Comparison of ENCODE assay signal across 7 cellular contexts in the genomic region with DNA sequence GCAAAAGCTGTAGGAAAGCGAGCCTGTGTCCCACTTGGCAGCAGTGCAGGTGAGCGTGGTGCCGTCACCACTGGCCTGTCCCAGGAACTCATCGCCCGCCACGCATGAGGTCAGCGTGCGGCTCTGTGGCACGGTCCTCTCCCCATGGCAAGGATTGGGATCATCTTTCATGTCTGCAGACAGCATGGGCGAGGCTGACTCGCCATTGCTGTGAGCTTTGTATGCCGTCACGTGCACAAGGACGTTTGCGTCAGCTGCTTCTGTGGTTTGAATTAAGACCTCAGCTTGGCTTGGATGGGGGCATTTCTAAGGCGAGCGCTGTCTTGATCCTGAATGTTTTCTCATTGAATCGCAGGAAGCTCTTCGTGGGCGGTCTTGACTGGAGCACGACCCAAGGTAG. TPM values are rescaled to one million over a fixed set of nuclear protein-coding genes. Genes with fewer than 3 reads are reported as not detected.
DNase-seq lines count a peak whose midpoint lies in the region; ATAC-seq, FAIRE-seq and TF ChIP-seq lines count a peak whose summit lies in the region.
"Had no signal": no experiment of that assay in that cellular context is flagged by ENCODE, and none has a peak within 500 bp of the region (broad histone marks: within the 10 kb centered on the region; RNA-seq: fewer than 3 reads in every experiment).

No MANE protein-coding gene starts in this region.

- H3K9me1 ChIP-seq in K562 (ENCODE audit: control insufficient read depth, insufficient read depth, low read length) = peaks cover 18% of the 10 kb centered on the region

- intact Hi-C loops in K562 (cut with micrococcal nuclease) = no loop called here
- intact Hi-C loops in activated CD4-positive, alpha-beta memory T cell treated with anti-CD3 and anti-CD28 coated beads for 36 hours (cut with micrococcal nuclease) = no loop called here

- DNase-seq in K562 (ENCODE audit: extremely low read depth in 1 of 4, low spot score in 3 of 4) (no peak), medulla oblongata (ENCODE audit: extremely low spot score) (peak; percentile 49)
- DNase-seq in activated CD4-positive, alpha-beta memory T cell treated with anti-CD3 and anti-CD28 coated beads for 36 hours = no peak
- DNase-seq: NCI-H2081 treated with DMSO at 0.1 percent for 48 hours had no signal

- TF ChIP-seq CTCF in K562 (IDR thresholded peaks at IDR 0.05 in 2 of 3, conservative IDR thresholded peaks at IDR 0.05 in 1 of 3; ENCODE audit: insufficient read depth in 2 of 3, low read depth in 1 of 3, low read length in 3 of 3) = no peak

- peak overlapping the region in 1 of 2 experiments; percentile 66; a peak in 1 of 4 replicates for H3K9ac ChIP-seq in K562 (ENCODE audit: insufficient read depth in 1 of 2, low read depth in 2 of 2, low read length in 2 of 2)

- H3K79me2 ChIP-seq in ACC112 (ENCODE audit: control insufficient read depth, insufficient read depth, low read length, unreplicated experiment) (peaks cover 76% of the 10 kb centered on the region), K562 (ENCODE audit: control insufficient read depth, insufficient read depth, low read length) (peaks cover 90% of the 10 kb centered on the region)

- H3K4me2 ChIP-seq in K562 (ENCODE audit: insufficient read depth, low read length) = no peak overlapping the region

- TF ChIP-seq RAD21 in K562 (CRISPR knock-in tag; conservative IDR thresholded peaks at IDR 0.05 in 1 of 2, IDR thresholded peaks at IDR 0.05 in 1 of 2) = no peak

- no peak overlapping the region for H3K4me3 ChIP-seq in ACC112 (ENCODE audit: low read depth, low read length)
- H3K4me3 ChIP-seq in K562 = no peak overlapping the region

- H3K27me3 ChIP-seq in ACC112 (ENCODE audit: insufficient read depth, low read length) (no peaks in the 10 kb centered on the region), K562 (ENCODE audit: control insufficient read depth in 2 of 2, insufficient read depth in 2 of 2, low read length in 2 of 2) (no peaks in the 10 kb centered on the region)

- H3K9me3 ChIP-seq in K562 (replicated peaks; ENCODE audit: control insufficient read depth, insufficient read depth, low read depth, low read length) = no peaks in the 10 kb centered on the region

- H3K4me1 Mint-ChIP-seq in activated CD4-positive, alpha-beta memory T cell treated with anti-CD3 and anti-CD28 coated beads for 36 hours (ENCODE audit: low read depth) = peaks cover 44% of the 10 kb centered on the region

- no peak overlapping the region for H3K4me3 Mint-ChIP-seq in activated CD4-positive, alpha-beta memory T cell treated with anti-CD3 and anti-CD28 coated beads for 36 hours

- H3K27ac ChIP-seq in ACC112 (ENCODE audit: low read depth, low read length) (0 out of 2 replicates have a peak overlapping the region, but pooled peaks have one; percentile 93), K562 (ENCODE audit: extremely low read depth, low read depth, low read length) (no peak overlapping the region)

- CTCF ChIA-PET in K562 (lab: Yijun Ruan, JAX; ENCODE audit: low intra/inter-chr PET ratio) = no interaction called here
- CTCF ChIA-PET in activated CD4-positive, alpha-beta memory T cell treated with anti-CD3 and anti-CD28 coated beads for 36 hours (lab: Charles Lee) = no interaction called here

- TF ChIP-seq POLR2A in K562 (conservative IDR thresholded peaks at IDR 0.05) = no peak

- ATAC-seq in K562 = no peak
- ATAC-seq in GM19452 (IDR thresholded peaks at IDR 0.05; ENCODE audit: unreplicated experiment) = no peak
- ATAC-seq in HG02870 (IDR thresholded peaks at IDR 0.05; ENCODE audit: unreplicated experiment) = no peak

- H2AFZ ChIP-seq in ACC112 (ENCODE audit: low read length, unreplicated experiment) = no peak overlapping the region
- H2AFZ ChIP-seq in K562 (ENCODE audit: low read depth, low read length) = no peak overlapping the region

- no peaks in the 10 kb centered on the region for H3K36me3 ChIP-seq in ACC112 (ENCODE audit: insufficient read depth, low read length)
- peaks cover 91% of the 10 kb centered on the region; the same call in 2 of the 3 replicates for H3K36me3 ChIP-seq in K562 (ENCODE audit: control insufficient read depth, insufficient read depth, low read length)

- no peak overlapping the region for H3K27ac Mint-ChIP-seq in activated CD4-positive, alpha-beta memory T cell treated with anti-CD3 and anti-CD28 coated beads for 36 hours

- TF ChIP-seq EP300 in K562 (IDR thresholded peaks at IDR 0.05; ENCODE audit: low read length) = no peak

- no TSS peak for BruUV-seq in K562 (replicated peaks; lab: Mats Ljungman, UMichigan)

- POLR2A ChIA-PET in K562 (lab: Yijun Ruan, JAX) = interaction anchor here (0.8 to 7.4 kb wide), 4 partner anchors 9 to 94 kb away, joined by 3 to 52 read pairs (median 5); no protein-coding TSS in a partner anchor
- POLR2A ChIA-PET in activated CD4-positive, alpha-beta memory T cell treated with anti-CD3 and anti-CD28 coated beads for 36 hours (lab: Charles Lee) = no interaction called here

- H3K27me3 Mint-ChIP-seq in activated CD4-positive, alpha-beta memory T cell treated with anti-CD3 and anti-CD28 coated beads for 36 hours = no peaks in the 10 kb centered on the region

- H3K9me3 Mint-ChIP-seq in activated CD4-positive, alpha-beta memory T cell treated with anti-CD3 and anti-CD28 coated beads for 36 hours = no peaks in the 10 kb centered on the region

- peaks cover 32% of the 10 kb centered on the region for H3K36me3 Mint-ChIP-seq in activated CD4-positive, alpha-beta memory T cell treated with anti-CD3 and anti-CD28 coated beads for 36 hours

- no peak for FAIRE-seq in K562 (lab: Jason Lieb, UNC)

- peaks cover 57% of the 10 kb centered on the region for H4K20me1 ChIP-seq in K562 (replicated peaks; ENCODE audit: control insufficient read depth, insufficient read depth, low read length)

- H3K4me1 ChIP-seq in ACC112 (ENCODE audit: control insufficient read depth, insufficient read depth, low read length, unreplicated experiment) = peaks cover 20% of the 10 kb centered on the region
- H3K4me1 ChIP-seq in K562 (replicated peaks in 1 of 2; ENCODE audit: control insufficient read depth in 2 of 2, insufficient read depth in 2 of 2, low read length in 2 of 2) = peaks cover 24 to 64% of the 10 kb centered on the region in 2 experiments

- in situ Hi-C loops in K562 (cut with MboI) = no loop called here

- WGBS in K562 (ENCODE audit: insufficient coverage, low coverage, missing lambda C conversion rate) = 93% methylated on average over 21 of the region's 21 CpGs

RNA-seq across cellular contexts. Expression of a gene that starts 9.8 kb away (rescaled TPM):
- 223 and 289 TPM in 2 replicates for total RNA-seq in K562 (2011; cell fraction: chromatin; rRNA removed; ENCODE audit: low replicate concordance)
- 105 and 117 TPM in 2 replicates for total RNA-seq in K562 (2011; cell fraction: nucleolus; rRNA removed)
- 149 and 185 TPM in 2 replicates for total RNA-seq in K562 (2011; cell fraction: nucleoplasm; rRNA removed)
- 222 and 244 TPM in 2 replicates for total RNA-seq in K562 (2014; rRNA removed)
- 77.7 and 78.7 TPM in 2 replicates for total RNA-seq in K562 (2014; rRNA removed; fragmentation: Illumina TruSeq; extraction: Trizol)
- total RNA-seq in K562 (2015; rRNA removed; fragmentation: Illumina TruSeq; extraction: Trizol) = 139 and 143 TPM in 2 replicates
- 287 and 289 TPM in 2 replicates for total RNA-seq in K562 (2021)
- polyA plus RNA-seq in K562 (2011; rRNA removed) = 125 and 155 TPM in 2 replicates
- polyA plus RNA-seq in K562 (2011; cell fraction: cytosol; rRNA removed) = 57.6 and 123 TPM in 2 replicates
- 177 and 237 TPM in 2 replicates for polyA plus RNA-seq in K562 (2011; cell fraction: nucleus; rRNA removed)
- polyA plus RNA-seq in K562 (2012) = 116 and 140 TPM in 2 replicates
- polyA plus RNA-seq in K562 (2014; fragmentation: Illumina TruSeq; extraction: Trizol) = 142 and 156 TPM in 2 replicates
- polyA plus RNA-seq in K562 (2014; fragmentation: Nextera tagmentation; extraction: Ambion mirVana) = 10 to 100 TPM; 10.8 to 13.3 TPM
- 250 and 266 TPM in 2 replicates for polyA plus RNA-seq in K562 (2014; rRNA removed)
- polyA minus RNA-seq in K562 (2011; rRNA and poly(A)+ RNA removed) = 29.7 and 47.1 TPM in 2 replicates
- polyA minus RNA-seq in K562 (2011; cell fraction: cytosol; rRNA and poly(A)+ RNA removed) = 61.3 and 62.0 TPM in 2 replicates
- 38.8 and 60.8 TPM in 2 replicates for polyA minus RNA-seq in K562 (2011; cell fraction: nucleus; rRNA and poly(A)+ RNA removed)
- 100 to 1,000 TPM; 226 to 242 TPM for total RNA-seq in activated CD4-positive, alpha-beta memory T cell treated with anti-CD3 and anti-CD28 coated beads for 36 hours

RNA-seq across cellular contexts. Expression of a gene that starts 15.8 kb away (rescaled TPM):
- 8.0 and 26.2 TPM in 2 replicates for total RNA-seq in K562 (2011; cell fraction: chromatin; rRNA removed; ENCODE audit: low replicate concordance)
- total RNA-seq in K562 (2011; cell fraction: nucleolus; rRNA removed) = 17.6 and 18.7 TPM in 2 replicates
- total RNA-seq in K562 (2011; cell fraction: nucleoplasm; rRNA removed) = 11.9 and 13.9 TPM in 2 replicates
- 35.2 and 47.8 TPM in 2 replicates for total RNA-seq in K562 (2014; rRNA removed)
- 6.1 and 11.1 TPM in 2 replicates for total RNA-seq in K562 (2014; rRNA removed; fragmentation: Illumina TruSeq; extraction: Trizol)
- 25.9 and 28.7 TPM in 2 replicates for total RNA-seq in K562 (2015; rRNA removed; fragmentation: Illumina TruSeq; extraction: Trizol)
- total RNA-seq in K562 (2021) = 35.3 and 37.5 TPM in 2 replicates
- 27.2 and 42.1 TPM in 2 replicates for polyA plus RNA-seq in K562 (2011; rRNA removed)
- 46.5 and 96.1 TPM in 2 replicates for polyA plus RNA-seq in K562 (2011; cell fraction: cytosol; rRNA removed)
- 23.4 and 27.7 TPM in 2 replicates for polyA plus RNA-seq in K562 (2011; cell fraction: nucleus; rRNA removed)
- 44.0 and 47.8 TPM in 2 replicates for polyA plus RNA-seq in K562 (2012)
- polyA plus RNA-seq in K562 (2014; fragmentation: Illumina TruSeq; extraction: Trizol) = 26.2 and 35.1 TPM in 2 replicates
- polyA plus RNA-seq in K562 (2014; fragmentation: Nextera tagmentation; extraction: Ambion mirVana) = 1 to 10 TPM; 1.3 to 2.1 TPM
- polyA plus RNA-seq in K562 (2014; rRNA removed) = 33.3 and 37.8 TPM in 2 replicates
- 8.4 and 12.9 TPM in 2 replicates for polyA minus RNA-seq in K562 (2011; rRNA and poly(A)+ RNA removed)
- 22.1 and 26.4 TPM in 2 replicates for polyA minus RNA-seq in K562 (2011; cell fraction: cytosol; rRNA and poly(A)+ RNA removed)
- polyA minus RNA-seq in K562 (2011; cell fraction: nucleus; rRNA and poly(A)+ RNA removed) = 6.7 and 7.7 TPM in 2 replicates
- 10 to 100 TPM; 21.0 to 21.1 TPM for total RNA-seq in activated CD4-positive, alpha-beta memory T cell treated with anti-CD3 and anti-CD28 coated beads for 36 hours

RNA-seq across cellular contexts. Expression of a gene that starts 21.1 kb away (rescaled TPM):
- 72.0 and 238 TPM in 2 replicates for total RNA-seq in K562 (2011; cell fraction: chromatin; rRNA removed; ENCODE audit: low replicate concordance)
- total RNA-seq in K562 (2011; cell fraction: nucleolus; rRNA removed) = 545 and 547 TPM in 2 replicates
- 383 and 585 TPM in 2 replicates for total RNA-seq in K562 (2011; cell fraction: nucleoplasm; rRNA removed)
- total RNA-seq in K562 (2014; rRNA removed) = 2,649 and 2,867 TPM in 2 replicates
- total RNA-seq in K562 (2014; rRNA removed; fragmentation: Illumina TruSeq; extraction: Trizol) = 407 and 630 TPM in 2 replicates
- total RNA-seq in K562 (2015; rRNA removed; fragmentation: Illumina TruSeq; extraction: Trizol) = 1,267 and 1,272 TPM in 2 replicates
- 2,126 and 2,254 TPM in 2 replicates for total RNA-seq in K562 (2021)
- polyA plus RNA-seq in K562 (2011; rRNA removed) = 957 and 1,566 TPM in 2 replicates
- polyA plus RNA-seq in K562 (2011; cell fraction: cytosol; rRNA removed) = 3,186 and 4,296 TPM in 2 replicates
- 907 and 973 TPM in 2 replicates for polyA plus RNA-seq in K562 (2011; cell fraction: nucleus; rRNA removed)
- 2,701 and 2,899 TPM in 2 replicates for polyA plus RNA-seq in K562 (2012)
- polyA plus RNA-seq in K562 (2014; fragmentation: Illumina TruSeq; extraction: Trizol) = 912 and 1,907 TPM in 2 replicates
- 100 to 1,000 TPM; 605 to 818 TPM for polyA plus RNA-seq in K562 (2014; fragmentation: Nextera tagmentation; extraction: Ambion mirVana)
- 2,791 and 3,285 TPM in 2 replicates for polyA plus RNA-seq in K562 (2014; rRNA removed)
- polyA minus RNA-seq in K562 (2011; rRNA and poly(A)+ RNA removed) = 202 and 239 TPM in 2 replicates
- 1,242 and 1,610 TPM in 2 replicates for polyA minus RNA-seq in K562 (2011; cell fraction: cytosol; rRNA and poly(A)+ RNA removed)
- 152 and 304 TPM in 2 replicates for polyA minus RNA-seq in K562 (2011; cell fraction: nucleus; rRNA and poly(A)+ RNA removed)
- 1,000 to 10,000 TPM; 1,642 to 1,717 TPM for total RNA-seq in activated CD4-positive, alpha-beta memory T cell treated with anti-CD3 and anti-CD28 coated beads for 36 hours

RNA-seq across cellular contexts. Expression of a gene that starts 32.8 kb away (rescaled TPM):
- 0.56 and 1.4 TPM in 2 replicates for total RNA-seq in K562 (2011; cell fraction: chromatin; rRNA removed; ENCODE audit: low replicate concordance)
- total RNA-seq in K562 (2011; cell fraction: nucleolus; rRNA removed) = 0.66 and 1.3 TPM in 2 replicates
- total RNA-seq in K562 (2011; cell fraction: nucleoplasm; rRNA removed) = 0.44 and 0.53 TPM in 2 replicates
- total RNA-seq in K562 (2014; rRNA removed) (0.05 and 0.08 TPM in 2 replicates), K562 (2014; rRNA removed; fragmentation: Illumina TruSeq; extraction: Trizol) (0.04 TPM in 1 of 2 replicates, not detected in the other), K562 (2015; rRNA removed; fragmentation: Illumina TruSeq; extraction: Trizol) (0.04 TPM in 1 of 2 replicates, not detected in the other), K562 (2021) (0.27 and 0.40 TPM in 2 replicates)
- polyA plus RNA-seq in K562 (2011; rRNA removed) (0.01 and 0.06 TPM in 2 replicates), K562 (2014; fragmentation: Illumina TruSeq; extraction: Trizol) (0.01 TPM in 2 replicates), K562 (2014; fragmentation: Nextera tagmentation; extraction: Ambion mirVana) (not detected), K562 (2014; rRNA removed) (0.04 and 0.09 TPM in 2 replicates)
- polyA plus RNA-seq in K562 (2011; cell fraction: cytosol; rRNA removed) = 0.03 and 0.04 TPM in 2 replicates
- 0.13 and 0.21 TPM in 2 replicates for polyA plus RNA-seq in K562 (2011; cell fraction: nucleus; rRNA removed)
- polyA plus RNA-seq in K562 (2012) = 0.43 and 0.48 TPM in 2 replicates
- polyA minus RNA-seq in K562 (2011; rRNA and poly(A)+ RNA removed) = 0.06 and 0.07 TPM in 2 replicates
- not detected in 2 replicates for polyA minus RNA-seq in K562 (2011; cell fraction: cytosol; rRNA and poly(A)+ RNA removed)
- polyA minus RNA-seq in K562 (2011; cell fraction: nucleus; rRNA and poly(A)+ RNA removed) = 0.27 and 0.33 TPM in 2 replicates
- under 1 TPM; 0.07 to 0.15 TPM for total RNA-seq in activated CD4-positive, alpha-beta memory T cell treated with anti-CD3 and anti-CD28 coated beads for 36 hours

RNA-seq across cellular contexts. Expression of a gene that starts 33.4 kb away (rescaled TPM):
- 66.7 and 198 TPM in 2 replicates for total RNA-seq in K562 (2011; cell fraction: chromatin; rRNA removed; ENCODE audit: low replicate concordance)
- total RNA-seq in K562 (2011; cell fraction: nucleolus; rRNA removed) = 157 and 164 TPM in 2 replicates
- total RNA-seq in K562 (2011; cell fraction: nucleoplasm; rRNA removed) = 136 and 201 TPM in 2 replicates
- 253 and 295 TPM in 2 replicates for total RNA-seq in K562 (2014; rRNA removed)
- total RNA-seq in K562 (2014; rRNA removed; fragmentation: Illumina TruSeq; extraction: Trizol) = 4.9 and 6.0 TPM in 2 replicates
- total RNA-seq in K562 (2015; rRNA removed; fragmentation: Illumina TruSeq; extraction: Trizol) = 108 and 142 TPM in 2 replicates
- total RNA-seq in K562 (2021) = 266 and 293 TPM in 2 replicates
- polyA plus RNA-seq in K562 (2011; rRNA removed) = 56.7 and 107 TPM in 2 replicates
- polyA plus RNA-seq in K562 (2011; cell fraction: cytosol; rRNA removed) = 225 and 766 TPM in 2 replicates
- polyA plus RNA-seq in K562 (2011; cell fraction: nucleus; rRNA removed) = 159 and 202 TPM in 2 replicates
- polyA plus RNA-seq in K562 (2012) = 194 and 288 TPM in 2 replicates
- polyA plus RNA-seq in K562 (2014; fragmentation: Illumina TruSeq; extraction: Trizol) = 11.4 and 105 TPM in 2 replicates
- 10 to 100 TPM; 28.2 to 60.6 TPM for polyA plus RNA-seq in K562 (2014; fragmentation: Nextera tagmentation; extraction: Ambion mirVana)
- 271 and 292 TPM in 2 replicates for polyA plus RNA-seq in K562 (2014; rRNA removed)
- polyA minus RNA-seq in K562 (2011; rRNA and poly(A)+ RNA removed) = 32.1 and 38.2 TPM in 2 replicates
- polyA minus RNA-seq in K562 (2011; cell fraction: cytosol; rRNA and poly(A)+ RNA removed) = 125 and 190 TPM in 2 replicates
- 30.8 and 41.1 TPM in 2 replicates for polyA minus RNA-seq in K562 (2011; cell fraction: nucleus; rRNA and poly(A)+ RNA removed)
- total RNA-seq in activated CD4-positive, alpha-beta memory T cell treated with anti-CD3 and anti-CD28 coated beads for 36 hours = 100 to 1,000 TPM; 117 to 119 TPM
